ENCODE assay signal across 9 cellular contexts in genomic region chr12:57725851-57726150, GRCh38. TPM values are rescaled to one million over a fixed set of nuclear protein-coding genes. Genes with fewer than 3 reads are reported as not detected.
DNase-seq lines count a peak whose midpoint lies in the region; ATAC-seq and TF ChIP-seq lines count a peak whose summit lies in the region.
"Had no signal": no experiment of that assay in that cellular context is flagged by ENCODE, and none has a peak within 500 bp of the region (broad histone marks: within the 10 kb centered on the region; RNA-seq: fewer than 3 reads in every experiment).

No MANE protein-coding gene starts in this region.

- peak overlapping the region; percentile 36 to 68 for H3K27ac Mint-ChIP-seq in natural killer cell
- H3K27ac Mint-ChIP-seq in natural killer cell treated with Interleukin-12 subunit alpha and Interleukin-12 subunit beta and Interleukin-15 and Interleukin-18, amount 100 ng/mL, for 72 hours: no peak overlapping the region
- H3K27ac Mint-ChIP-seq in naive thymus-derived CD4-positive, alpha-beta T cell: peak overlapping the region in 1 of 9 donors; percentile 38
- H3K27ac Mint-ChIP-seq: activated CD4-positive, alpha-beta T cell treated with anti-CD3 and anti-CD28 coated beads, Interleukin-2, amount 10 ng/mL, durations not matched to agents 24 days and 14 days had no signal

- CTCF ChIA-PET in naive thymus-derived CD4-positive, alpha-beta T cell (lab: Charles Lee): no interaction called here

- TF ChIP-seq CTCF in natural killer cell (IDR thresholded peaks at IDR 0.05): no peak

- no peaks in the 10 kb centered on the region for H3K36me3 Mint-ChIP-seq in natural killer cell
- H3K36me3 Mint-ChIP-seq in natural killer cell treated with Interleukin-12 subunit alpha and Interleukin-12 subunit beta and Interleukin-15 and Interleukin-18, amount 100 ng/mL, for 72 hours: peaks cover 7% of the 10 kb centered on the region
- peaks cover 0 to 31% (median 18%) of the 10 kb centered on the region in 5 donors for H3K36me3 Mint-ChIP-seq in naive thymus-derived CD4-positive, alpha-beta T cell

- H3K9me3 Mint-ChIP-seq in natural killer cell: no peaks in the 10 kb centered on the region
- H3K9me3 Mint-ChIP-seq in natural killer cell treated with Interleukin-12 subunit alpha and Interleukin-12 subunit beta and Interleukin-15 and Interleukin-18, amount 100 ng/mL, for 72 hours: no peaks in the 10 kb centered on the region
- H3K9me3 Mint-ChIP-seq in naive thymus-derived CD4-positive, alpha-beta T cell: peaks cover 0 to 1% (median 0%) of the 10 kb centered on the region in 11 donors
- H3K9me3 Mint-ChIP-seq: activated CD4-positive, alpha-beta T cell treated with anti-CD3 and anti-CD28 coated beads, Interleukin-2, amount 10 ng/mL, durations not matched to agents 24 days and 14 days had no signal

- no peak overlapping the region for H3K4me3 Mint-ChIP-seq in natural killer cell
- H3K4me3 Mint-ChIP-seq in natural killer cell treated with Interleukin-12 subunit alpha and Interleukin-12 subunit beta and Interleukin-15 and Interleukin-18, amount 100 ng/mL, for 72 hours: no peak overlapping the region
- no peak overlapping the region for H3K4me3 Mint-ChIP-seq in naive thymus-derived CD4-positive, alpha-beta T cell

- H3K4me1 ChIP-seq in duodenal mucosa (ENCODE audit: control insufficient read depth in 1 of 2, insufficient read depth in 2 of 2, low read length in 2 of 2): peaks cover 5 to 16% of the 10 kb centered on the region in 2 donors
- H3K4me1 ChIP-seq in naive thymus-derived CD4-positive, alpha-beta T cell (ENCODE audit: control insufficient read depth in 2 of 2, insufficient read depth in 2 of 2, low read length in 2 of 2): no peaks in the 10 kb centered on the region

- no peak overlapping the region for H3K27ac ChIP-seq in duodenal mucosa (ENCODE audit: low read depth, low read length)
- peak overlapping the region; percentile 21 for H3K27ac ChIP-seq in naive thymus-derived CD4-positive, alpha-beta T cell (ENCODE audit: low read depth, low read length)

- H3K9me3 ChIP-seq in duodenal mucosa (ENCODE audit: control insufficient read depth in 1 of 2, low read length in 2 of 2): no peaks in the 10 kb centered on the region
- no peaks in the 10 kb centered on the region for H3K9me3 ChIP-seq in naive thymus-derived CD4-positive, alpha-beta T cell (ENCODE audit: control insufficient read depth in 2 of 3, low read length in 3 of 3)

- POLR2A ChIA-PET in naive thymus-derived CD4-positive, alpha-beta T cell (lab: Charles Lee): interaction anchor here (0.8 kb wide), 1 partner anchor 13 kb away, joined by 3 read pairs; no protein-coding TSS in a partner anchor

- peak overlapping the region; percentile 82 to 90 for H3K4me3 ChIP-seq in duodenal mucosa (ENCODE audit: low read depth in 1 of 2, low read length in 2 of 2)
- no peak overlapping the region for H3K4me3 ChIP-seq in naive thymus-derived CD4-positive, alpha-beta T cell (ENCODE audit: low read length)

- peaks cover 17 to 19% of the 10 kb centered on the region in 2 donors for H3K4me1 Mint-ChIP-seq in natural killer cell
- peaks cover 7 to 10% of the 10 kb centered on the region in 2 donors for H3K4me1 Mint-ChIP-seq in natural killer cell treated with Interleukin-12 subunit alpha and Interleukin-12 subunit beta and Interleukin-15 and Interleukin-18, amount 100 ng/mL, for 72 hours (ENCODE audit: low read depth in 2 of 2)
- peaks cover 13 to 28% (median 17%) of the 10 kb centered on the region in 7 donors for H3K4me1 Mint-ChIP-seq in naive thymus-derived CD4-positive, alpha-beta T cell
- H3K4me1 Mint-ChIP-seq: activated CD4-positive, alpha-beta T cell treated with anti-CD3 and anti-CD28 coated beads, Interleukin-2, amount 10 ng/mL, durations not matched to agents 24 days and 14 days had no signal

- peaks cover 5 to 16% of the 10 kb centered on the region in 2 donors for H3K36me3 ChIP-seq in duodenal mucosa (ENCODE audit: control insufficient read depth in 1 of 2, insufficient read depth in 2 of 2, low read length in 2 of 2)
- peaks cover 8 to 57% (median 27%) of the 10 kb centered on the region in 3 experiments for H3K36me3 ChIP-seq in naive thymus-derived CD4-positive, alpha-beta T cell (ENCODE audit: control insufficient read depth in 2 of 3, insufficient read depth in 3 of 3, low read length in 3 of 3)

- peaks cover 14 to 17% of the 10 kb centered on the region in 2 donors for H3K27me3 ChIP-seq in duodenal mucosa (ENCODE audit: control insufficient read depth in 1 of 2, insufficient read depth in 2 of 2, low read length in 2 of 2)
- H3K27me3 ChIP-seq in naive thymus-derived CD4-positive, alpha-beta T cell (ENCODE audit: control insufficient read depth in 2 of 2, insufficient read depth in 2 of 2, low read length in 2 of 2): no peaks in the 10 kb centered on the region

- no peak overlapping the region for H3K9ac ChIP-seq in duodenal mucosa (ENCODE audit: low read depth in 1 of 2, low read length in 2 of 2)

- DNase-seq in natural killer cell (no peak), NCI-H2107 treated with DMSO at 0.1 percent for 48 hours (lab: John Stamatoyannopoulos, UW; ENCODE audit: unreplicated experiment) (no peak), EL (no peak)
- no peak for DNase-seq in natural killer cell treated with Interleukin-12 subunit alpha and Interleukin-12 subunit beta and Interleukin-15 and Interleukin-18, amount 100 ng/mL, for 72 hours (ENCODE audit: low spot score)
- DNase-seq in naive thymus-derived CD4-positive, alpha-beta T cell: no peak

- ATAC-seq in natural killer cell (no peak), GM18520 (IDR thresholded peaks at IDR 0.05; ENCODE audit: unreplicated experiment) (no peak), GM18511 (IDR thresholded peaks at IDR 0.05; ENCODE audit: unreplicated experiment) (no peak)
- ATAC-seq in natural killer cell treated with Interleukin-12 subunit alpha and Interleukin-12 subunit beta and Interleukin-15 and Interleukin-18, amount 100 ng/mL, for 72 hours: no peak
- ATAC-seq in naive thymus-derived CD4-positive, alpha-beta T cell: no peak

- intact Hi-C loops in natural killer cell (cut with micrococcal nuclease): no loop called here
- intact Hi-C loops in naive thymus-derived CD4-positive, alpha-beta T cell (cut with micrococcal nuclease): loop anchor here in 1 of 2 donors (2.0 kb wide), 1 partner anchor 15 kb away; no protein-coding TSS in a partner anchor

- no peaks in the 10 kb centered on the region for H3K27me3 Mint-ChIP-seq in natural killer cell (ENCODE audit: low read depth in 2 of 2)
- H3K27me3 Mint-ChIP-seq in natural killer cell treated with Interleukin-12 subunit alpha and Interleukin-12 subunit beta and Interleukin-15 and Interleukin-18, amount 100 ng/mL, for 72 hours: no peaks in the 10 kb centered on the region
- H3K27me3 Mint-ChIP-seq in naive thymus-derived CD4-positive, alpha-beta T cell: no peaks in the 10 kb centered on the region
- H3K27me3 Mint-ChIP-seq: activated CD4-positive, alpha-beta T cell treated with anti-CD3 and anti-CD28 coated beads, Interleukin-2, amount 10 ng/mL, durations not matched to agents 24 days and 14 days had no signal

RNA-seq across cellular contexts. Expression of gene AGAP2, which starts 12.7 kb away (rescaled TPM):
- 10 to 100 TPM; 54.1 to 63.5 (median 54.8) TPM for total RNA-seq in natural killer cell
- total RNA-seq in natural killer cell treated with Interleukin-12 subunit alpha and Interleukin-12 subunit beta and Interleukin-15 and Interleukin-18, amount 100 ng/mL, for 72 hours: 10 to 100 TPM; 47.5 to 54.1 TPM
- 10 to 100 TPM; 33.9 to 66.7 (median 60.4) TPM for total RNA-seq in naive thymus-derived CD4-positive, alpha-beta T cell
- polyA plus RNA-seq in naive thymus-derived CD4-positive, alpha-beta T cell: 1 to 10 TPM; 3.0 to 6.0 TPM

RNA-seq across cellular contexts. Expression of gene TSPAN31, which starts 19.0 kb away (rescaled TPM):
- 10 to 100 TPM; 18.3 to 27.0 (median 23.5) TPM for total RNA-seq in natural killer cell
- 10 to 100 TPM; 14.4 to 34.9 TPM for total RNA-seq in natural killer cell treated with Interleukin-12 subunit alpha and Interleukin-12 subunit beta and Interleukin-15 and Interleukin-18, amount 100 ng/mL, for 72 hours
- 10 to 100 TPM; 12.3 to 23.9 (median 20.3) TPM for total RNA-seq in naive thymus-derived CD4-positive, alpha-beta T cell
- 10 to 100 TPM; 50.1 to 50.5 TPM for polyA plus RNA-seq in naive thymus-derived CD4-positive, alpha-beta T cell

RNA-seq across cellular contexts. Expression of gene CDK4, which starts 26.3 kb away (rescaled TPM):
- total RNA-seq in natural killer cell: 10 to 100 TPM; 30.7 to 39.5 (median 37.7) TPM
- 100 to 1,000 TPM; 111 to 278 TPM for total RNA-seq in natural killer cell treated with Interleukin-12 subunit alpha and Interleukin-12 subunit beta and Interleukin-15 and Interleukin-18, amount 100 ng/mL, for 72 hours
- total RNA-seq in naive thymus-derived CD4-positive, alpha-beta T cell: 100 to 1,000 TPM in 1 of 5 experiments, 10 to 100 TPM in 4; 23.8 to 108 (median 42.9) TPM
- polyA plus RNA-seq in naive thymus-derived CD4-positive, alpha-beta T cell: 100 to 1,000 TPM in 1 of 2 donors, 10 to 100 TPM in 1; 77.6 to 105 TPM

RNA-seq across cellular contexts. Expression of gene MARCHF9, which starts 29.1 kb away (rescaled TPM):
- total RNA-seq in natural killer cell: 10 to 100 TPM; 25.4 to 28.4 (median 26.0) TPM
- 10 to 100 TPM; 15.8 to 17.0 TPM for total RNA-seq in natural killer cell treated with Interleukin-12 subunit alpha and Interleukin-12 subunit beta and Interleukin-15 and Interleukin-18, amount 100 ng/mL, for 72 hours
- total RNA-seq in naive thymus-derived CD4-positive, alpha-beta T cell: 10 to 100 TPM; 27.8 to 61.7 (median 44.4) TPM
- polyA plus RNA-seq in naive thymus-derived CD4-positive, alpha-beta T cell: 1 to 10 TPM; 3.2 to 6.6 TPM

RNA-seq across cellular contexts. Expression of gene OS9, which starts 31.9 kb away (rescaled TPM):
- total RNA-seq in natural killer cell: 100 to 1,000 TPM; 185 to 221 (median 198) TPM
- 100 to 1,000 TPM; 203 to 209 TPM for total RNA-seq in natural killer cell treated with Interleukin-12 subunit alpha and Interleukin-12 subunit beta and Interleukin-15 and Interleukin-18, amount 100 ng/mL, for 72 hours
- total RNA-seq in naive thymus-derived CD4-positive, alpha-beta T cell: 100 to 1,000 TPM; 139 to 175 (median 171) TPM
- polyA plus RNA-seq in naive thymus-derived CD4-positive, alpha-beta T cell: 10 to 100 TPM; 59.5 to 70.6 TPM

Comparison
In these comparisons a context has a peak if more than half of its experiments do, and no peak if none do; other contexts are left out.
1. H3K27ac Mint-ChIP-seq: peak in natural killer cell (2 of 2); none in natural killer cell treated with Interleukin-12 subunit alpha and Interleukin-12 subunit beta and Interleukin-15 and Interleukin-18, amount 100 ng/mL, for 72 hours (0 of 2).